Comparison of ENCODE assay signal across 8 cellular contexts in genomic region chr12:63821781-63822251, GRCh38. TPM values are rescaled to one million over a fixed set of nuclear protein-coding genes. Genes with fewer than 3 reads are reported as not detected.
DNase-seq lines count a peak whose midpoint lies in the region; ATAC-seq, FAIRE-seq and TF ChIP-seq lines count a peak whose summit lies in the region.
"Had no signal": no experiment of that assay in that cellular context is flagged by ENCODE, and none has a peak within 500 bp of the region (broad histone marks: within the 10 kb centered on the region; RNA-seq: fewer than 3 reads in every experiment).

No MANE protein-coding gene starts in this region.

- H3K27ac Mint-ChIP-seq in HFFc6 (peak overlapping the region; percentile 94), astrocyte (ENCODE audit: unreplicated experiment) (no peak overlapping the region)

- H3K27ac ChIP-seq in astrocyte (ENCODE audit: low read depth, low read length), result no peak overlapping the region
- H3K27ac ChIP-seq in testis, result peak overlapping the region in 1 of 2 donors; percentile 39

- DNase-seq in HFFc6, result peak; percentile 38
- no peak for DNase-seq in astrocyte (ENCODE audit: low read depth)
- DNase-seq in left kidney (ENCODE audit: low read depth, low spot score), result peak; percentile 58
- peak; percentile 77 for DNase-seq in testis
- DNase-seq in SW480 (ENCODE audit: low spot score), result no peak
- DNase-seq: SHP77 treated with DMSO at 0.1 percent for 48 hours had no signal

- H3K4me1 Mint-ChIP-seq in HFFc6 (ENCODE audit: low read depth) (peaks cover 31% of the 10 kb centered on the region), astrocyte (ENCODE audit: low read depth, unreplicated experiment) (peaks cover 5% of the 10 kb centered on the region)

- H3K4me2 ChIP-seq in astrocyte (ENCODE audit: low read length), result peak overlapping the region; percentile 91

- peaks cover 6% of the 10 kb centered on the region for H3K4me1 ChIP-seq in astrocyte (ENCODE audit: insufficient read depth, low read length)
- no peaks in the 10 kb centered on the region for H3K4me1 ChIP-seq in testis

- H3K36me3 Mint-ChIP-seq in HFFc6 (ENCODE audit: low read depth), result peaks cover 26% of the 10 kb centered on the region
- no peaks in the 10 kb centered on the region for H3K36me3 Mint-ChIP-seq in astrocyte (ENCODE audit: low read depth, unreplicated experiment)

- H3K27me3 ChIP-seq in astrocyte (ENCODE audit: insufficient read depth, low read length), result peaks cover 2% of the 10 kb centered on the region
- H3K27me3 ChIP-seq in testis, result no peaks in the 10 kb centered on the region

- ATAC-seq in GM19467 (IDR thresholded peaks at IDR 0.05; ENCODE audit: unreplicated experiment), result no peak
- ATAC-seq in HG03520 (IDR thresholded peaks at IDR 0.05; ENCODE audit: unreplicated experiment), result no peak

- peaks cover 6% of the 10 kb centered on the region for H3K9me3 Mint-ChIP-seq in HFFc6
- H3K9me3 Mint-ChIP-seq in astrocyte (ENCODE audit: unreplicated experiment), result peaks cover 6% of the 10 kb centered on the region

- H3K4me3 ChIP-seq in astrocyte (ENCODE audit: insufficient read depth, low read depth, low read length) (peak overlapping the region; percentile 58), testis (peak overlapping the region; percentile 58 to 61)

- H3K4me3 Mint-ChIP-seq in HFFc6 (peak overlapping the region; percentile 93), astrocyte (ENCODE audit: unreplicated experiment) (no peak overlapping the region)

- H3K27me3 Mint-ChIP-seq in HFFc6 (ENCODE audit: insufficient read depth) (no peaks in the 10 kb centered on the region; the same call in 1 of the 2 replicates), astrocyte (ENCODE audit: low read depth, unreplicated experiment) (no peaks in the 10 kb centered on the region)

- peak overlapping the region; percentile 67 for H3K9ac ChIP-seq in astrocyte (ENCODE audit: low read length)

- no peaks in the 10 kb centered on the region for H3K9me3 ChIP-seq in astrocyte (ENCODE audit: insufficient read depth, low read depth, low read length)
- H3K9me3 ChIP-seq in testis, result no peaks in the 10 kb centered on the region

- 7 to 15% methylated on average over 38 of the region's 38 CpGs for WGBS in testis, 2 donors

- intact Hi-C loops in testis (cut with DNase I; ENCODE audit: low total_unique reads), result no loop called here

- peak overlapping the region; percentile 100 for H2AFZ ChIP-seq in astrocyte (ENCODE audit: low read depth, low read length)

- TF ChIP-seq POLR2A in testis (IDR thresholded peaks at IDR 0.05), result no peak

- H3K36me3 ChIP-seq in astrocyte (ENCODE audit: insufficient read depth, low read length) (no peaks in the 10 kb centered on the region), testis (ENCODE audit: low read depth, missing control alignments) (no peaks in the 10 kb centered on the region)

- H3K79me2 ChIP-seq in astrocyte (ENCODE audit: insufficient read depth, low read length), result no peaks in the 10 kb centered on the region

- no peak for FAIRE-seq in astrocyte (lab: Jason Lieb, UNC)

- TF ChIP-seq CTCF in HFFc6 (IDR thresholded peaks at IDR 0.05), result no peak
- no peak for TF ChIP-seq CTCF in astrocyte (IDR thresholded peaks at IDR 0.05; ENCODE audit: insufficient read depth, low read depth, low read length)
- TF ChIP-seq CTCF in testis (IDR thresholded peaks at IDR 0.05), result no peak

- no peaks in the 10 kb centered on the region for H4K20me1 ChIP-seq in astrocyte (ENCODE audit: insufficient read depth, low read length)

RNA-seq across cellular contexts. Expression of gene SRGAP1, which starts 22.7 kb away (rescaled TPM):
- 10 to 100 TPM; 35.7 to 45.8 (median 40.9) TPM for total RNA-seq in HFFc6 (2021; fragmentation: NEBNext Ultra II Directional; extraction: Animal tissue kit (Norgen Biotek cat#: 25700))
- total RNA-seq in astrocyte (15.2 TPM in 2 replicates), testis (10 to 100 TPM; 26.9 to 47.2 TPM)
- polyA plus RNA-seq in testis (ENCODE audit: insufficient read depth, low read depth, low replicate concordance), result 9.4 TPM

RNA-seq across cellular contexts. Expression of gene RXYLT1, which starts 42.1 kb away (rescaled TPM):
- total RNA-seq in HFFc6 (2021; fragmentation: NEBNext Ultra II Directional; extraction: Animal tissue kit (Norgen Biotek cat#: 25700)), result 10 to 100 TPM; 15.3 to 17.9 (median 16.7) TPM
- total RNA-seq in astrocyte, result 12.5 and 15.5 TPM in 2 replicates
- 10 to 100 TPM; 29.2 to 33.5 TPM for total RNA-seq in testis
- 28.2 TPM for polyA plus RNA-seq in testis (ENCODE audit: insufficient read depth, low read depth, low replicate concordance)

Comparison
In these comparisons a context has a peak if more than half of its experiments do, and no peak if none do; other contexts are left out.
1. DNase-seq: peak in HFFc6 (single experiment), left kidney (single experiment) and testis (single experiment); none in astrocyte (single experiment) and SW480 (single experiment).